12 cellular contexts compared by ENCODE assay signal in the genomic region with DNA sequence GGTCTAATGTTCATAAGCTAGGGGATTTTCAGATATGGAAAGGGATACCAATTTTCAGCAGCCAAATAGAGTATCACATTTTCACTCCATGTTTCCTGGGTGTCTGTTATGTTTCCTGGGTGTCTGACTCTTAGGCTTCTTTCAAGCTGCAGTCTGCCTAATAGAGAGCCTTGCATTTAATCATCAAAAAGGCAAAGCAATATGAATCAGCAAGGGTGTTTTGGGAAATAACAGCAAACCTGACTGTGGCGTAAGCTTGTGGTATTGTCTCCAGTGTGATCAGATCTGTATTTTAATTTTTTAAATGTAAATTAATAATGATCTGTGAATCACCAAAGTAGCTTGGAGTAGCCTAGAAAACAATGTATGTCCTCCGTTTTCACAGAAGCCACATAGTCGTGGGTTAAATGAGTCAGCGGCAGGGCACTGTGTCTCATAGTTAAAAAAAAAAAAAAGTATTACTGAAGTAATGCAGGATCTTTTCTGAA. TPM values are rescaled to one million over a fixed set of nuclear protein-coding genes. Genes with fewer than 3 reads are reported as not detected.
DNase-seq lines count a peak whose midpoint lies in the region; ATAC-seq and TF ChIP-seq lines count a peak whose summit lies in the region.
"Had no signal": no experiment of that assay in that cellular context is flagged by ENCODE, and none has a peak within 500 bp of the region (broad histone marks: within the 10 kb centered on the region; RNA-seq: fewer than 3 reads in every experiment).

No MANE protein-coding gene starts in this region.

- H3K4me3 Mint-ChIP-seq in activated T-helper 2 cell treated with anti-CD3 and anti-CD28 coated beads, Interferon-gamma antibody, Interleukin-2, Interleukin-4, amounts not matched to agents 10 μg/mL and 5 μg/mL and 100 μg/mL, durations not matched to agents 14 hours and 24 hours and 36 hours (ENCODE audit: low read depth): no peak overlapping the region
- peak overlapping the region; percentile 19 to 42 for H3K4me3 Mint-ChIP-seq in stimulated activated naive CD8-positive, alpha-beta T cell treated with anti-CD3 and anti-CD28 coated beads, Interleukin-15, amount 100 ng/mL, for 72 hours
- H3K4me3 Mint-ChIP-seq: nephron had no signal

- peaks cover 31% of the 10 kb centered on the region for H3K4me1 Mint-ChIP-seq in activated T-helper 2 cell treated with anti-CD3 and anti-CD28 coated beads, Interferon-gamma antibody, Interleukin-2, Interleukin-4, amounts not matched to agents 10 μg/mL and 5 μg/mL and 100 μg/mL, durations not matched to agents 14 hours and 24 hours and 36 hours (ENCODE audit: low read depth)
- peaks cover 40% of the 10 kb centered on the region for H3K4me1 Mint-ChIP-seq in stimulated activated naive CD8-positive, alpha-beta T cell treated with anti-CD3 and anti-CD28 coated beads, Interleukin-15, amount 100 ng/mL, for 72 hours
- H3K4me1 Mint-ChIP-seq: nephron had no signal

- peaks cover 0 to 8% (median 2%) of the 10 kb centered on the region in 4 donors for H3K4me1 ChIP-seq in Peyer's patch
- H3K4me1 ChIP-seq in aorta (ENCODE audit: control insufficient read depth in 1 of 2, insufficient read depth in 2 of 2, low read length in 2 of 2): no peaks in the 10 kb centered on the region

- peaks cover 0 to 40% (median 0%) of the 10 kb centered on the region in 3 donors for H3K36me3 ChIP-seq in Peyer's patch
- H3K36me3 ChIP-seq in aorta (ENCODE audit: control insufficient read depth in 1 of 2, insufficient read depth in 2 of 2, low read length in 1 of 2): peaks cover 5 to 6% of the 10 kb centered on the region in 2 donors

- H3K27ac Mint-ChIP-seq in activated T-helper 2 cell treated with anti-CD3 and anti-CD28 coated beads, Interferon-gamma antibody, Interleukin-2, Interleukin-4, amounts not matched to agents 10 μg/mL and 5 μg/mL and 100 μg/mL, durations not matched to agents 14 hours and 24 hours and 36 hours: peak overlapping the region; percentile 66
- peak overlapping the region in 1 of 2 donors; percentile 80 for H3K27ac Mint-ChIP-seq in stimulated activated naive CD8-positive, alpha-beta T cell treated with anti-CD3 and anti-CD28 coated beads, Interleukin-15, amount 100 ng/mL, for 72 hours
- H3K27ac Mint-ChIP-seq: nephron had no signal

- H3K9me3 Mint-ChIP-seq in activated T-helper 2 cell treated with anti-CD3 and anti-CD28 coated beads, Interferon-gamma antibody, Interleukin-2, Interleukin-4, amounts not matched to agents 10 μg/mL and 5 μg/mL and 100 μg/mL, durations not matched to agents 14 hours and 24 hours and 36 hours: no peaks in the 10 kb centered on the region
- no peaks in the 10 kb centered on the region for H3K9me3 Mint-ChIP-seq in stimulated activated naive CD8-positive, alpha-beta T cell treated with anti-CD3 and anti-CD28 coated beads, Interleukin-15, amount 100 ng/mL, for 72 hours
- H3K9me3 Mint-ChIP-seq: nephron had no signal

- peak; percentile 88 for ATAC-seq in stimulated activated naive CD8-positive, alpha-beta T cell treated with anti-CD3 and anti-CD28 coated beads, Interleukin-15, amount 100 ng/mL, for 72 hours
- no peak for ATAC-seq in aorta (ENCODE audit: low FRiP score)

- no peak overlapping the region for H3K27ac ChIP-seq in Peyer's patch
- no peak overlapping the region for H3K27ac ChIP-seq in aorta (ENCODE audit: low read depth in 1 of 2, low read length in 2 of 2)
- no peak overlapping the region for H3K27ac ChIP-seq in coronary artery
- H3K27ac ChIP-seq: VCaP had no signal

- H3K4me3 ChIP-seq in Peyer's patch (no peak overlapping the region), aorta (ENCODE audit: low read length in 2 of 2) (no peak overlapping the region), coronary artery (no peak overlapping the region)
- H3K4me3 ChIP-seq: esophagus squamous epithelium had no signal

- no peaks in the 10 kb centered on the region for H3K9me3 ChIP-seq in Peyer's patch
- H3K9me3 ChIP-seq in aorta (ENCODE audit: control insufficient read depth, low read length): no peaks in the 10 kb centered on the region
- H3K9me3 ChIP-seq: esophagus squamous epithelium had no signal

- 65 to 66% methylated on average over 4 of the region's 4 CpGs for WGBS in aorta, 2 donors

- H3K27me3 Mint-ChIP-seq in activated T-helper 2 cell treated with anti-CD3 and anti-CD28 coated beads, Interferon-gamma antibody, Interleukin-2, Interleukin-4, amounts not matched to agents 10 μg/mL and 5 μg/mL and 100 μg/mL, durations not matched to agents 14 hours and 24 hours and 36 hours (ENCODE audit: low read depth): no peaks in the 10 kb centered on the region
- no peaks in the 10 kb centered on the region for H3K27me3 Mint-ChIP-seq in stimulated activated naive CD8-positive, alpha-beta T cell treated with anti-CD3 and anti-CD28 coated beads, Interleukin-15, amount 100 ng/mL, for 72 hours

- H3K36me3 Mint-ChIP-seq in activated T-helper 2 cell treated with anti-CD3 and anti-CD28 coated beads, Interferon-gamma antibody, Interleukin-2, Interleukin-4, amounts not matched to agents 10 μg/mL and 5 μg/mL and 100 μg/mL, durations not matched to agents 14 hours and 24 hours and 36 hours (ENCODE audit: low read depth): peaks cover 55% of the 10 kb centered on the region

- DNase-seq in activated naive CD4-positive, alpha-beta T cell treated with Interleukin-2 at 50 U/mL for 16 hours: peak; percentile 61
- no peak for DNase-seq in activated naive CD4-positive, alpha-beta T cell (lab: John Stamatoyannopoulos, UW)
- DNase-seq in activated T-helper 2 cell treated with anti-CD3 and anti-CD28 coated beads, Interferon-gamma antibody, Interleukin-2, Interleukin-4, amounts not matched to agents 10 μg/mL and 5 μg/mL and 100 μg/mL, durations not matched to agents 14 hours and 24 hours and 36 hours (ENCODE audit: low spot score): no peak
- DNase-seq in foreskin melanocyte (peak; percentile 19), Peyer's patch (no peak), aorta (no peak), coronary artery (ENCODE audit: low spot score) (no peak)
- DNase-seq in stimulated activated naive CD8-positive, alpha-beta T cell treated with anti-CD3 and anti-CD28 coated beads, Interleukin-15, amount 100 ng/mL, for 72 hours: peak; percentile 18 to 51
- DNase-seq: esophagus squamous epithelium, NCI-H2107 had no signal

- intact Hi-C loops in activated T-helper 2 cell treated with anti-CD3 and anti-CD28 coated beads, Interferon-gamma antibody, Interleukin-2, Interleukin-4, amounts not matched to agents 10 μg/mL and 5 μg/mL and 100 μg/mL, durations not matched to agents 14 hours and 24 hours and 36 hours (cut with micrococcal nuclease): loop anchor here (1.0 kb wide), 1 partner anchor 10 kb away; no protein-coding TSS in a partner anchor
- intact Hi-C loops in aorta (cut with DNase I): no loop called here

- no peaks in the 10 kb centered on the region for H3K27me3 ChIP-seq in Peyer's patch
- H3K27me3 ChIP-seq in aorta (ENCODE audit: control insufficient read depth in 1 of 2, insufficient read depth in 2 of 2, low read length in 1 of 2): no peaks in the 10 kb centered on the region
- H3K27me3 ChIP-seq: esophagus squamous epithelium had no signal

- no peak for TF ChIP-seq POLR2A in Peyer's patch (IDR thresholded peaks at IDR 0.05)

- TF ChIP-seq CTCF in Peyer's patch (IDR thresholded peaks at IDR 0.05): no peak
- TF ChIP-seq CTCF in coronary artery (IDR thresholded peaks at IDR 0.05): no peak

RNA-seq across cellular contexts. Expression of a gene that starts 10.4 kb away (rescaled TPM):
- total RNA-seq in activated T-helper 2 cell treated with anti-CD3 and anti-CD28 coated beads, Interferon-gamma antibody, Interleukin-2, Interleukin-4, amounts not matched to agents 10 μg/mL and 5 μg/mL and 100 μg/mL, durations not matched to agents 14 hours and 24 hours and 36 hours: 70.9 and 74.8 TPM in 2 replicates
- 10 to 100 TPM; 59.2 to 98.2 (median 78.7) TPM for total RNA-seq in Peyer's patch
- total RNA-seq in aorta: 10 to 100 TPM; 38.9 to 75.5 TPM
- polyA plus RNA-seq in aorta: 10 to 100 TPM; 13.6 to 43.1 TPM

Comparison
In these comparisons a context has a peak if more than half of its experiments do, and no peak if none do; other contexts are left out.
1. DNase-seq: peak in activated naive CD4-positive, alpha-beta T cell treated with Interleukin-2 at 50 U/mL for 16 hours (single experiment), foreskin melanocyte (single experiment) and stimulated activated naive CD8-positive, alpha-beta T cell treated with anti-CD3 and anti-CD28 coated beads, Interleukin-15, amount 100 ng/mL, for 72 hours (2 of 2); none in activated naive CD4-positive, alpha-beta T cell (0 of 4), activated T-helper 2 cell treated with anti-CD3 and anti-CD28 coated beads, Interferon-gamma antibody, Interleukin-2, Interleukin-4, amounts not matched to agents 10 μg/mL and 5 μg/mL and 100 μg/mL, durations not matched to agents 14 hours and 24 hours and 36 hours (single experiment), Peyer's patch (0 of 3), aorta (0 of 2) and coronary artery (single experiment).